In genomic region chr22:43148581-43148980, GRCh38 we compare ENCODE assay signal across 20 cellular contexts. TPM values are rescaled to one million over a fixed set of nuclear protein-coding genes. Genes with fewer than 3 reads are reported as not detected.
DNase-seq lines count a peak whose midpoint lies in the region; ATAC-seq and TF ChIP-seq lines count a peak whose summit lies in the region.
"Had no signal": no experiment of that assay in that cellular context is flagged by ENCODE, and none has a peak within 500 bp of the region (broad histone marks: within the 10 kb centered on the region; RNA-seq: fewer than 3 reads in every experiment).

No MANE protein-coding gene starts in this region.

- peak overlapping the region; percentile 86 for H3K27ac ChIP-seq in HL-60 (replicated peaks)
- H3K27ac ChIP-seq: coronary artery, hepatocyte, upper lobe of right lung had no signal

- peaks cover 68% of the 10 kb centered on the region for H3K4me1 Mint-ChIP-seq in dendritic cell treated with granulocyte-macrophage colony-stimulating factor and Interleukin-4, amounts not matched to agents 40 ng/mL and 50 ng/mL, for 4 days (ENCODE audit: low read depth)

- no peaks in the 10 kb centered on the region for H3K9me3 Mint-ChIP-seq in dendritic cell treated with granulocyte-macrophage colony-stimulating factor and Interleukin-4, amounts not matched to agents 40 ng/mL and 50 ng/mL, for 4 days
- H3K9me3 Mint-ChIP-seq: CD8-positive, alpha-beta T cell had no signal

- H3K27ac Mint-ChIP-seq in dendritic cell treated with granulocyte-macrophage colony-stimulating factor and Interleukin-4, amounts not matched to agents 40 ng/mL and 50 ng/mL, for 4 days: peak overlapping the region; percentile 78
- H3K27ac Mint-ChIP-seq: CD8-positive, alpha-beta T cell had no signal

- TF ChIP-seq POLR2A in NB4 (IDR thresholded peaks at IDR 0.05; ENCODE audit: extremely low read depth, insufficient read length): no peak

- TF ChIP-seq CTCF in HL-60 (IDR thresholded peaks at IDR 0.05; ENCODE audit: insufficient read depth, low read length) (no peak), NB4 (IDR thresholded peaks at IDR 0.05; ENCODE audit: low read depth, low read length) (no peak)

- H3K27me3 ChIP-seq in HL-60 (ENCODE audit: insufficient read depth, poor library complexity, severe bottlenecking): no peaks in the 10 kb centered on the region
- H3K27me3 ChIP-seq: hepatocyte, left lung, upper lobe of right lung had no signal

- H3K27me3 Mint-ChIP-seq in dendritic cell treated with granulocyte-macrophage colony-stimulating factor and Interleukin-4, amounts not matched to agents 40 ng/mL and 50 ng/mL, for 4 days: no peaks in the 10 kb centered on the region

- no peak for ATAC-seq in HG02884 (IDR thresholded peaks at IDR 0.05; ENCODE audit: unreplicated experiment)
- ATAC-seq: CD8-positive, alpha-beta T cell; GM12878; left lung; Panc1; right cardiac atrium had no signal

- peaks cover 22% of the 10 kb centered on the region for H3K36me3 Mint-ChIP-seq in dendritic cell treated with granulocyte-macrophage colony-stimulating factor and Interleukin-4, amounts not matched to agents 40 ng/mL and 50 ng/mL, for 4 days (ENCODE audit: low read depth)

- DNase-seq in HL-60 (ENCODE audit: low read depth in 1 of 2, low spot score in 1 of 2) (peak in 1 of 2 experiments; percentile 85), NB4 (ENCODE audit: low read depth) (peak; percentile 42), posterior vena cava (ENCODE audit: low spot score) (peak; percentile 83), hypothalamus (lab: John Stamatoyannopoulos, UW) (no peak), HCEC 1CT (no peak), NCI-H2029 (lab: John Stamatoyannopoulos, UW) (no peak)
- DNase-seq: CD8-positive, alpha-beta T cell; EL; left lung; NCI-H446 treated with DMSO at 0.1 percent for 48 hours; stimulated activated CD4-positive, alpha-beta T cell treated with anti-CD3 and anti-CD28 coated beads, Interleukin-4, amount 100 ng/mL, for 1 hour had no signal

- intact Hi-C loops in dendritic cell treated with granulocyte-macrophage colony-stimulating factor and Interleukin-4, amounts not matched to agents 40 ng/mL and 50 ng/mL, for 4 days (cut with micrococcal nuclease): no loop called here
- intact Hi-C loops in posterior vena cava (cut with DNase I): no loop called here

- no peak overlapping the region for H3K4me3 ChIP-seq in HL-60 (replicated peaks; ENCODE audit: insufficient read depth, low read length)
- no peak overlapping the region for H3K4me3 ChIP-seq in NB4 (ENCODE audit: low read depth, low read length)
- H3K4me3 ChIP-seq: coronary artery, GM12878, hepatocyte, left lung, upper lobe of right lung had no signal

- no peak overlapping the region for H3K4me3 Mint-ChIP-seq in dendritic cell treated with granulocyte-macrophage colony-stimulating factor and Interleukin-4, amounts not matched to agents 40 ng/mL and 50 ng/mL, for 4 days
- H3K4me3 Mint-ChIP-seq: CD8-positive, alpha-beta T cell had no signal

RNA-seq across cellular contexts. Expression of gene TSPO, which starts 2.8 kb away (rescaled TPM):
- 10 to 100 TPM; 75.1 to 84.3 TPM for total RNA-seq in posterior vena cava

RNA-seq across cellular contexts. Expression of gene MCAT, which starts 5.4 kb away (rescaled TPM):
- 10 to 100 TPM in 1 of 2 donors, 1 to 10 TPM in 1; 8.9 to 10.2 TPM for total RNA-seq in posterior vena cava

RNA-seq across cellular contexts. Expression of gene BIK, which starts 38.0 kb away (rescaled TPM):
- not detected for total RNA-seq in posterior vena cava
- total RNA-seq: fibroblast of lung had no signal

RNA-seq across cellular contexts. Expression of gene TTLL12, which starts 38.4 kb away (rescaled TPM):
- total RNA-seq in posterior vena cava: 10 to 100 TPM; 13.9 to 16.0 TPM

RNA-seq across cellular contexts. Expression of gene TTLL1, which starts 59.4 kb away (rescaled TPM):
- 1 to 10 TPM; 5.0 to 7.2 TPM for total RNA-seq in posterior vena cava

Comparison
In these comparisons a context has a peak if more than half of its experiments do, and no peak if none do; other contexts are left out.
1. DNase-seq: peak in NB4 (single experiment) and posterior vena cava (single experiment); none in hypothalamus (0 of 51), HCEC 1CT (single experiment) and NCI-H2029 (single experiment).